ENCODE assay signal across 10 cellular contexts in the genomic region with DNA sequence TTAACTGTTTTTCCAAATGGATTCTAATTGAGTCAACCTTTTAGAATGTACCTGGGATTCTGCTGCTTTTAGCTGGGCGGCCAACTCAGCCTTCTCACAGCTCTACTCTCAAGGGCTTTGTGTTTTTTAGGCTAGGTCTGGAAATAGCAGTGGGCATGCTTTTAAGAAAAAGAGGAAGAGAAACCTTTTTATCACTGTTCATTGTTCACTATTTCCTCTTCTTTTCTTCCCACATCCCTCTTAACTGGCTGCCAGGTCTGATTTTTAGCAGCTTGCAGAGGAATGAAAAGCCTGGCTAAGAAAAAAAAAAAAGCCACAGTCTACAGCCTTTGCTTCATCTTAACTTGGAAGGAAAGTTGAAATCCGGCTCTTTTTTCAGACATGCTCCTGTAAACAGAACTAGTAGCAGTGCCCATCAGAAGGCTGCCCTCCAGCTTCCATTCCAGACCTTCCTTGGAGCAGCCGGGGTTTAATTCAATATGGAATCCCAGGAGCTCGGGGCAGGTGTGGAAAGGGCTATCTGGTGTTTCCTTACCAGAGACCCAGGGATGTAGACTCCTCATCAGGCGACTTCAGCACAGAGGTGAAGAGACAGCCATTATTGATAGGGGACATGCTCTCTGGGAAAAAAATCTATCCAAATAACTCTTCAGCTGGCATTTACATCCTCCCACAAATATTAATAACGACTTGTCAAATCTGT.
A peak's percentile ranks its signal among the peaks of the same experiment; 100 is the strongest.
DNase-seq lines count a peak whose midpoint lies in the region; ATAC-seq and TF ChIP-seq lines count a peak whose summit lies in the region.
"Had no signal": no experiment of that assay in that cellular context is flagged by ENCODE, and none has a peak within 500 bp of the region (broad histone marks: within the 10 kb centered on the region; RNA-seq: fewer than 3 reads in every experiment).

No MANE protein-coding gene starts in this region.

- WGBS in mammary epithelial cell (ENCODE audit: low coverage, missing lambda C conversion rate) = 32% methylated on average over 6 of the region's 6 CpGs

- peak overlapping the region; percentile 54 for H3K4me3 Mint-ChIP-seq in MCF 10A (ENCODE audit: unreplicated experiment)
- no peak overlapping the region for H3K4me3 Mint-ChIP-seq in activated CD8-positive, alpha-beta T cell treated with anti-CD3 and anti-CD28 coated beads, Interleukin-2, amount 10 ng/mL, durations not matched to agents 7 days and 5 days
- H3K4me3 Mint-ChIP-seq: endodermal cell had no signal

- no peaks in the 10 kb centered on the region for H3K36me3 Mint-ChIP-seq in MCF 10A (ENCODE audit: insufficient read depth, unreplicated experiment)
- no peaks in the 10 kb centered on the region for H3K36me3 Mint-ChIP-seq in activated CD8-positive, alpha-beta T cell treated with anti-CD3 and anti-CD28 coated beads, Interleukin-2, amount 10 ng/mL, durations not matched to agents 7 days and 5 days (ENCODE audit: low read depth)

- peaks cover 22% of the 10 kb centered on the region for H3K27me3 Mint-ChIP-seq in MCF 10A (ENCODE audit: insufficient read depth, unreplicated experiment)
- H3K27me3 Mint-ChIP-seq in activated CD8-positive, alpha-beta T cell treated with anti-CD3 and anti-CD28 coated beads, Interleukin-2, amount 10 ng/mL, durations not matched to agents 7 days and 5 days (ENCODE audit: low read depth) = peaks cover 40% of the 10 kb centered on the region

- H2AFZ ChIP-seq in KMS-11 (ENCODE audit: low read depth) (no peak overlapping the region), mammary epithelial cell (ENCODE audit: low read depth, low read length) (peak overlapping the region; percentile 36)

- H3K79me2 ChIP-seq in KMS-11 (ENCODE audit: insufficient read depth, low read depth) (no peaks in the 10 kb centered on the region), mammary epithelial cell (ENCODE audit: insufficient read depth, low read length) (no peaks in the 10 kb centered on the region)

- no peak for TF ChIP-seq CTCF in MCF 10A (IDR thresholded peaks at IDR 0.05; ENCODE audit: unreplicated experiment)
- no peak for TF ChIP-seq CTCF in breast epithelium (IDR thresholded peaks at IDR 0.05)
- no peak for TF ChIP-seq CTCF in KMS-11 (conservative IDR thresholded peaks at IDR 0.05; ENCODE audit: low read depth, low read length)
- no peak for TF ChIP-seq CTCF in mammary epithelial cell (conservative IDR thresholded peaks at IDR 0.05 in 1 of 2, IDR thresholded peaks at IDR 0.05 in 1 of 2; ENCODE audit: extremely low read depth in 1 of 2, insufficient read depth in 1 of 2, low read depth in 1 of 2, low read length in 2 of 2)

- peaks cover 8% of the 10 kb centered on the region for H3K4me1 Mint-ChIP-seq in MCF 10A (ENCODE audit: insufficient read depth, unreplicated experiment)
- H3K4me1 Mint-ChIP-seq in activated CD8-positive, alpha-beta T cell treated with anti-CD3 and anti-CD28 coated beads, Interleukin-2, amount 10 ng/mL, durations not matched to agents 7 days and 5 days (ENCODE audit: low read depth) = peaks cover 6% of the 10 kb centered on the region

- no peaks in the 10 kb centered on the region for H3K9me3 Mint-ChIP-seq in MCF 10A (ENCODE audit: unreplicated experiment)
- H3K9me3 Mint-ChIP-seq in activated CD8-positive, alpha-beta T cell treated with anti-CD3 and anti-CD28 coated beads, Interleukin-2, amount 10 ng/mL, durations not matched to agents 7 days and 5 days (ENCODE audit: insufficient read depth) = no peaks in the 10 kb centered on the region
- H3K9me3 Mint-ChIP-seq: endodermal cell had no signal

- CTCF ChIA-PET in MCF 10A (lab: Yijun Ruan, JAX) (interaction anchor here (0.5 to 5.1 kb wide), 60 partner anchors 8 to 1363 kb away, joined by 3 to 125 read pairs (median 4); a partner anchor contains a TSS), mammary epithelial cell (lab: Charles Lee; ENCODE audit: low non-redundant PET) (no interaction called here)
- CTCF ChIA-PET in activated CD8-positive, alpha-beta T cell treated with anti-CD3 and anti-CD28 coated beads, Interleukin-2, amount 10 ng/mL, durations not matched to agents 7 days and 5 days (lab: Charles Lee) = interaction anchor here (0.7 to 2.8 kb wide), 43 partner anchors 10 to 438 kb away, joined by 3 to 30 read pairs (median 5); a partner anchor contains a TSS

- intact Hi-C loops in MCF 10A (cut with micrococcal nuclease) (loop anchor here (1.0 to 5.0 kb wide), 3 partner anchors 309 to 404 kb away; a partner anchor contains a TSS), breast epithelium (cut with DNase I; ENCODE audit: low total_unique reads) (no loop called here), mammary epithelial cell (cut with micrococcal nuclease) (loop anchor here (1.0 to 10.0 kb wide), 4 partner anchors 309 to 466 kb away; a partner anchor contains a TSS)

- H3K9me3 ChIP-seq in breast epithelium (no peaks in the 10 kb centered on the region), mammary epithelial cell (replicated peaks; ENCODE audit: insufficient read depth, low read length) (no peaks in the 10 kb centered on the region)

- DNase-seq in MCF 10A (ENCODE audit: unreplicated experiment) (no peak), breast epithelium (ENCODE audit: low spot score in 2 of 2) (no peak), mammary epithelial cell (no peak), SHP77 (lab: John Stamatoyannopoulos, UW) (no peak), NCI-H1048 (lab: John Stamatoyannopoulos, UW) (no peak), NK-92 (lab: John Stamatoyannopoulos, UW; ENCODE audit: unreplicated experiment) (no peak)
- no peak for DNase-seq in activated CD8-positive, alpha-beta T cell treated with anti-CD3 and anti-CD28 coated beads, Interleukin-2, amount 10 ng/mL, durations not matched to agents 7 days and 5 days

- BruUV-seq in MCF 10A (replicated peaks; lab: Mats Ljungman, UMichigan) (no TSS peak), mammary epithelial cell (replicated peaks; lab: Mats Ljungman, UMichigan) (no TSS peak)

- H3K27ac Mint-ChIP-seq in MCF 10A (ENCODE audit: low read depth, unreplicated experiment) = no peak overlapping the region
- no peak overlapping the region for H3K27ac Mint-ChIP-seq in activated CD8-positive, alpha-beta T cell treated with anti-CD3 and anti-CD28 coated beads, Interleukin-2, amount 10 ng/mL, durations not matched to agents 7 days and 5 days
- H3K27ac Mint-ChIP-seq: endodermal cell had no signal

- no peak for ATAC-seq in activated CD8-positive, alpha-beta T cell treated with anti-CD3 and anti-CD28 coated beads, Interleukin-2, amount 10 ng/mL, durations not matched to agents 7 days and 5 days

- dilution Hi-C loops in mammary epithelial cell (cut with HindIII; ENCODE audit: low sequenced_read_pairs) = no loop called here

- no peaks in the 10 kb centered on the region for H4K20me1 ChIP-seq in KMS-11 (ENCODE audit: insufficient read depth)
- no peaks in the 10 kb centered on the region for H4K20me1 ChIP-seq in mammary epithelial cell (ENCODE audit: insufficient read depth, low read length)

- peaks cover 0 to 2% of the 10 kb centered on the region in 2 donors for H3K4me1 ChIP-seq in breast epithelium
- H3K4me1 ChIP-seq in KMS-11 (ENCODE audit: low read depth, poor library complexity, severe bottlenecking) = no peaks in the 10 kb centered on the region
- no peaks in the 10 kb centered on the region for H3K4me1 ChIP-seq in mammary epithelial cell (ENCODE audit: insufficient read depth, low read length)

- no peak for TF ChIP-seq POLR2A in breast epithelium (IDR thresholded peaks at IDR 0.05)

- in situ Hi-C loops in mammary epithelial cell (cut with MboI; ENCODE audit: low sequenced_read_pairs in 2 of 2) = loop anchor here in 1 of 2 donors (10.0 kb wide), 1 partner anchor 406 kb away; a partner anchor contains a TSS

- H3K4me2 ChIP-seq in KMS-11 = peak overlapping the region; percentile 42; the same call in 1 of the 2 replicates
- no peak overlapping the region for H3K4me2 ChIP-seq in mammary epithelial cell (ENCODE audit: insufficient read depth, low read depth, low read length)

- H3K4me3 ChIP-seq in breast epithelium = peak overlapping the region in 1 of 3 donors; percentile 48
- H3K4me3 ChIP-seq in KMS-11 (IDR thresholded peaks at IDR 0.05; ENCODE audit: insufficient read depth, low read depth, low read length) = no peak overlapping the region
- H3K4me3 ChIP-seq in mammary epithelial cell (replicated peaks in 1 of 3; ENCODE audit: insufficient read depth in 1 of 3, low read depth in 2 of 3, low read length in 3 of 3) = no peak overlapping the region

- H3K9ac ChIP-seq in KMS-11 (no peak overlapping the region), mammary epithelial cell (ENCODE audit: insufficient read depth, low read length) (no peak overlapping the region)

- POLR2A ChIA-PET in MCF 10A (lab: Yijun Ruan, JAX) = interaction anchor here (0.6 to 1.6 kb wide), 8 partner anchors 64 to 408 kb away, joined by 3 to 8 read pairs (median 3); a partner anchor contains a TSS
- POLR2A ChIA-PET in activated CD8-positive, alpha-beta T cell treated with anti-CD3 and anti-CD28 coated beads, Interleukin-2, amount 10 ng/mL, durations not matched to agents 7 days and 5 days (lab: Charles Lee) = interaction anchor here (0.8 kb wide), 1 partner anchor 18 kb away, joined by 3 read pairs; no protein-coding TSS in a partner anchor

- no peak overlapping the region for H3K27ac ChIP-seq in breast epithelium
- no peak overlapping the region for H3K27ac ChIP-seq in KMS-11
- H3K27ac ChIP-seq in mammary epithelial cell (ENCODE audit: insufficient read depth, low read depth, low read length) = no peak overlapping the region
- H3K27ac ChIP-seq: C4-2B had no signal

- no peaks in the 10 kb centered on the region for H3K27me3 ChIP-seq in breast epithelium
- no peaks in the 10 kb centered on the region for H3K27me3 ChIP-seq in KMS-11 (ENCODE audit: insufficient read depth, low read depth)
- H3K27me3 ChIP-seq in mammary epithelial cell (ENCODE audit: insufficient read depth, low read length) = peaks cover 4% of the 10 kb centered on the region

- H3K36me3 ChIP-seq in breast epithelium = no peaks in the 10 kb centered on the region
- no peaks in the 10 kb centered on the region for H3K36me3 ChIP-seq in KMS-11 (ENCODE audit: insufficient read depth)
- no peaks in the 10 kb centered on the region for H3K36me3 ChIP-seq in mammary epithelial cell (ENCODE audit: insufficient read depth, low read length)
